1 cellular context compared by ENCODE assay signal in genomic region chr2:61437170-61437569, GRCh38.
TF ChIP-seq lines count a peak whose summit lies in the region.

No MANE protein-coding gene starts in this region.

TF ChIP-seq in liver, 16 proteins besides CTCF, POLR2A, EP300 and RAD21 (continued from another document):
- TF ChIP-seq, protein P1, sequence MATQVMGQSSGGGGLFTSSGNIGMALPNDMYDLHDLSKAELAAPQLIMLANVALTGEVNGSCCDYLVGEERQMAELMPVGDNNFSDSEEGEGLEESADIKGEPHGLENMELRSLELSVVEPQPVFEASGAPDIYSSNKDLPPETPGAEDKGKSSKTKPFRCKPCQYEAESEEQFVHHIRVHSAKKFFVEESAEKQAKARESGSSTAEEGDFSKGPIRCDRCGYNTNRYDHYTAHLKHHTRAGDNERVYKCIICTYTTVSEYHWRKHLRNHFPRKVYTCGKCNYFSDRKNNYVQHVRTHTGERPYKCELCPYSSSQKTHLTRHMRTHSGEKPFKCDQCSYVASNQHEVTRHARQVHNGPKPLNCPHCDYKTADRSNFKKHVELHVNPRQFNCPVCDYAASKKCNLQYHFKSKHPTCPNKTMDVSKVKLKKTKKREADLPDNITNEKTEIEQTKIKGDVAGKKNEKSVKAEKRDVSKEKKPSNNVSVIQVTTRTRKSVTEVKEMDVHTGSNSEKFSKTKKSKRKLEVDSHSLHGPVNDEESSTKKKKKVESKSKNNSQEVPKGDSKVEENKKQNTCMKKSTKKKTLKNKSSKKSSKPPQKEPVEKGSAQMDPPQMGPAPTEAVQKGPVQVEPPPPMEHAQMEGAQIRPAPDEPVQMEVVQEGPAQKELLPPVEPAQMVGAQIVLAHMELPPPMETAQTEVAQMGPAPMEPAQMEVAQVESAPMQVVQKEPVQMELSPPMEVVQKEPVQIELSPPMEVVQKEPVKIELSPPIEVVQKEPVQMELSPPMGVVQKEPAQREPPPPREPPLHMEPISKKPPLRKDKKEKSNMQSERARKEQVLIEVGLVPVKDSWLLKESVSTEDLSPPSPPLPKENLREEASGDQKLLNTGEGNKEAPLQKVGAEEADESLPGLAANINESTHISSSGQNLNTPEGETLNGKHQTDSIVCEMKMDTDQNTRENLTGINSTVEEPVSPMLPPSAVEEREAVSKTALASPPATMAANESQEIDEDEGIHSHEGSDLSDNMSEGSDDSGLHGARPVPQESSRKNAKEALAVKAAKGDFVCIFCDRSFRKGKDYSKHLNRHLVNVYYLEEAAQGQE (IDR thresholded peaks at IDR 0.05), result no peak
- TF ChIP-seq FOXA1 (IDR thresholded peaks at IDR 0.05) (no peak), SP1 (IDR thresholded peaks at IDR 0.05) (no peak), EGR1 (IDR thresholded peaks at IDR 0.05; ENCODE audit: low read depth in 2 of 2) (no peak)
